Comparison of ENCODE assay signal across 18 cellular contexts in genomic region chr21:15224346-15225086, GRCh38.
DNase-seq lines count a peak whose midpoint lies in the region; ATAC-seq and TF ChIP-seq lines count a peak whose summit lies in the region.
"Had no signal": no experiment of that assay in that cellular context is flagged by ENCODE, and none has a peak within 500 bp of the region (broad histone marks: within the 10 kb centered on the region; RNA-seq: fewer than 3 reads in every experiment).

No MANE protein-coding gene starts in this region.

- no peaks in the 10 kb centered on the region for H3K36me3 ChIP-seq in HCT116 (ENCODE audit: control insufficient read depth in 1 of 2, insufficient read depth in 2 of 2, low read length in 2 of 2)
- no peaks in the 10 kb centered on the region for H3K36me3 ChIP-seq in neuronal stem cell (replicated peaks in 1 of 2; ENCODE audit: control insufficient read depth in 2 of 2, insufficient read depth in 2 of 2, low read length in 2 of 2)
- no peaks in the 10 kb centered on the region for H3K36me3 ChIP-seq in neural progenitor cell
- H3K36me3 ChIP-seq: BLaER1 had no signal

- peaks cover under 1% of the 10 kb centered on the region for H3K36me3 Mint-ChIP-seq in neural progenitor cell
- H3K36me3 Mint-ChIP-seq: naive thymus-derived CD8-positive, alpha-beta T cell; type B pancreatic cell had no signal

- no peak overlapping the region for H3K4me3 Mint-ChIP-seq in neural progenitor cell
- H3K4me3 Mint-ChIP-seq: activated T-helper 17 cell treated with anti-CD3 and anti-CD28 coated beads, Interleukin-2, amount 50 U/mL, for 72 hours; naive thymus-derived CD8-positive, alpha-beta T cell; type B pancreatic cell had no signal

- DNase-seq in AG04449 (ENCODE audit: low read depth, low spot score) (peak; percentile 0), HCT116 (ENCODE audit: low read depth, low spot score) (peak; percentile 56), amniotic epithelial cell (ENCODE audit: low read depth) (peak; percentile 97), iris pigment epithelial cell (ENCODE audit: low read depth) (peak; percentile 97), neuronal stem cell (ENCODE audit: low spot score) (no peak), neural progenitor cell (ENCODE audit: low spot score) (no peak)
- DNase-seq: activated CD4-positive, CD25-positive, alpha-beta regulatory T cell; caudate nucleus; GDM1; naive thymus-derived CD8-positive, alpha-beta T cell; NCI-H1436; NCI-H526 treated with DMSO at 0.1 percent for 48 hours; SK-N-SH had no signal

- H3K79me2 ChIP-seq in HCT116 (ENCODE audit: insufficient read depth, low read length) (no peaks in the 10 kb centered on the region), neural progenitor cell (ENCODE audit: low read depth) (no peaks in the 10 kb centered on the region)

- intact Hi-C loops in HCT116 (cut with micrococcal nuclease) = loop anchor here (10.0 kb wide), 2 partner anchors 70 to 350 kb away; no protein-coding TSS in a partner anchor

- H3K9me3 Mint-ChIP-seq in neural progenitor cell = peaks cover 9% of the 10 kb centered on the region
- H3K9me3 Mint-ChIP-seq: naive thymus-derived CD8-positive, alpha-beta T cell had no signal

- H3K79me1 ChIP-seq in neuronal stem cell (ENCODE audit: low read depth, low read length) = no peaks in the 10 kb centered on the region

- no peaks in the 10 kb centered on the region for H3K9me2 ChIP-seq in HCT116 (ENCODE audit: insufficient read depth)
- H3K9me2 ChIP-seq: SK-N-SH had no signal

- H3K14ac ChIP-seq in neuronal stem cell (ENCODE audit: low read length) = no peak overlapping the region

- no peak for TF ChIP-seq CTCF in AG04449 (IDR thresholded peaks at IDR 0.05; ENCODE audit: insufficient read depth, low read length, missing control alignments)
- no peak for TF ChIP-seq CTCF in HCT116 (IDR thresholded peaks at IDR 0.05 in 2 of 3, conservative IDR thresholded peaks at IDR 0.05 in 1 of 3; ENCODE audit: borderline replicate concordance in 1 of 3, insufficient read depth in 1 of 3, low read depth in 2 of 3, low read length in 2 of 3)
- no peak for TF ChIP-seq CTCF in neural progenitor cell (IDR thresholded peaks at IDR 0.05)

- H3K27ac Mint-ChIP-seq in neural progenitor cell = no peak overlapping the region
- H3K27ac Mint-ChIP-seq: activated T-helper 17 cell treated with anti-CD3 and anti-CD28 coated beads, Interleukin-2, amount 50 U/mL, for 72 hours; naive thymus-derived CD8-positive, alpha-beta T cell; type B pancreatic cell had no signal

- H3K27ac ChIP-seq in HCT116 (ENCODE audit: low read depth, low read length) = no peak overlapping the region
- no peak overlapping the region for H3K27ac ChIP-seq in neuronal stem cell (replicated peaks; ENCODE audit: low read length)
- H3K27ac ChIP-seq in neural progenitor cell = no peak overlapping the region
- H3K27ac ChIP-seq: BLaER1 had no signal

- H2BK12ac ChIP-seq in neuronal stem cell (ENCODE audit: low read length) = no peak overlapping the region

- no peak for TF ChIP-seq POLR2A in HCT116 (IDR thresholded peaks at IDR 0.05; ENCODE audit: borderline replicate concordance, extremely low read depth, insufficient read depth, insufficient read length)

- RAD21 ChIA-PET in HCT116 (lab: Charles Lee; ENCODE audit: low non-redundant PET in 1 of 2, low total read pairs in 2 of 2, uncharacterized antibody in 2 of 2, unreplicated experiment in 2 of 2) = no interaction called here

- no peak overlapping the region for H3K4ac ChIP-seq in neuronal stem cell (ENCODE audit: low read length)

- WGBS in neuronal stem cell (ENCODE audit: extremely low coverage in 2 of 2, insufficient read length in 2 of 2, insufficient replicate concordance in 1 of 2), 2 donors = no CpG with 5 or more reads among the region's 6 CpGs

- no peak overlapping the region for H4K8ac ChIP-seq in neuronal stem cell (ENCODE audit: low read depth, low read length)

- H4K20me1 ChIP-seq in HCT116 (ENCODE audit: insufficient read depth) = no peaks in the 10 kb centered on the region
- no peaks in the 10 kb centered on the region for H4K20me1 ChIP-seq in neural progenitor cell (ENCODE audit: low read depth)
- H4K20me1 ChIP-seq: BLaER1 had no signal

- no peak overlapping the region for H2AFZ ChIP-seq in HCT116 (ENCODE audit: low read depth, low read length, poor library complexity, severe bottlenecking)
- H2AFZ ChIP-seq in neuronal stem cell (ENCODE audit: low read length) = no peak overlapping the region
- H2AFZ ChIP-seq in neural progenitor cell (replicated peaks) = no peak overlapping the region

- H3K27me3 ChIP-seq in HCT116 (ENCODE audit: insufficient read depth, low read length) (no peaks in the 10 kb centered on the region), neuronal stem cell (ENCODE audit: control insufficient read depth in 3 of 3, insufficient read depth in 3 of 3, low read depth in 1 of 3, low read length in 3 of 3) (peaks cover 0 to 5% (median 0%) of the 10 kb centered on the region in 3 experiments), neural progenitor cell (peaks cover 19% of the 10 kb centered on the region)
- H3K27me3 ChIP-seq: BLaER1 had no signal

- no peak overlapping the region for H2BK15ac ChIP-seq in neuronal stem cell (ENCODE audit: low read length)

- H3K4me1 ChIP-seq in HCT116 (ENCODE audit: control insufficient read depth in 1 of 2, insufficient read depth in 2 of 2, low read length in 2 of 2) (peaks cover 0 to 37% of the 10 kb centered on the region in 2 experiments; a peak in 2 of 4 replicates), neuronal stem cell (ENCODE audit: control insufficient read depth in 2 of 2, insufficient read depth in 1 of 2, low read depth in 1 of 2, low read length in 2 of 2) (peaks cover 2 to 17% of the 10 kb centered on the region in 2 donors), neural progenitor cell (no peaks in the 10 kb centered on the region)

- H2BK120ac ChIP-seq in neuronal stem cell (ENCODE audit: low read depth, low read length) = no peak overlapping the region

- POLR2A ChIA-PET in AG04449 (lab: Yijun Ruan, JAX) (no interaction called here), HCT116 (lab: Charles Lee) (no interaction called here)

- no peak overlapping the region for H2BK5ac ChIP-seq in neuronal stem cell (ENCODE audit: low read length)

- no peak overlapping the region for H2AK5ac ChIP-seq in neuronal stem cell (ENCODE audit: low read depth, low read length)

- peak overlapping the region; percentile 23 for H3K4me2 ChIP-seq in HCT116 (ENCODE audit: low read length)
- H3K4me2 ChIP-seq in neuronal stem cell (ENCODE audit: insufficient read depth, low read length, poor library complexity, severe bottlenecking) = no peak overlapping the region
- H3K4me2 ChIP-seq in neural progenitor cell = no peak overlapping the region
- H3K4me2 ChIP-seq: BLaER1, SK-N-SH had no signal

- peaks cover 37% of the 10 kb centered on the region for H3K4me1 Mint-ChIP-seq in neural progenitor cell
- H3K4me1 Mint-ChIP-seq: activated T-helper 17 cell treated with anti-CD3 and anti-CD28 coated beads, Interleukin-2, amount 50 U/mL, for 72 hours had no signal

- TF ChIP-seq RAD21 in HCT116 (IDR thresholded peaks at IDR 0.05; ENCODE audit: low read depth) = no peak

- peaks cover 8% of the 10 kb centered on the region for H3K27me3 Mint-ChIP-seq in neural progenitor cell (ENCODE audit: insufficient read depth, low read depth)
- H3K27me3 Mint-ChIP-seq: type B pancreatic cell had no signal

- no peak overlapping the region for H4K91ac ChIP-seq in neuronal stem cell (ENCODE audit: low read depth, low read length, poor library complexity)

- CTCF ChIA-PET in AG04449 (lab: Yijun Ruan, JAX) = no interaction called here
- CTCF ChIA-PET in HCT116 (lab: Charles Lee) = no interaction called here

- H3F3A ChIP-seq in neural progenitor cell (ENCODE audit: low read depth) = no peaks in the 10 kb centered on the region

- no peak overlapping the region for H3K23ac ChIP-seq in neuronal stem cell (ENCODE audit: low read depth, low read length, poor library complexity)

- H3K4me3 ChIP-seq in AG04449 (ENCODE audit: low read depth, low read length) = no peak overlapping the region
- no peak overlapping the region for H3K4me3 ChIP-seq in HCT116 (replicated peaks in 1 of 2; ENCODE audit: low read depth in 1 of 2, low read length in 2 of 2)
- H3K4me3 ChIP-seq in neuronal stem cell (ENCODE audit: low read length in 2 of 2) = no peak overlapping the region
- no peak overlapping the region for H3K4me3 ChIP-seq in neural progenitor cell
- H3K4me3 ChIP-seq: BLaER1 had no signal

- ATAC-seq in HCT116 (peak; percentile 57), HG03439 (IDR thresholded peaks at IDR 0.05; ENCODE audit: unreplicated experiment) (no peak), GM19395 (IDR thresholded peaks at IDR 0.05; ENCODE audit: unreplicated experiment) (no peak)
- ATAC-seq: activated T-helper 17 cell treated with anti-CD3 and anti-CD28 coated beads, Interleukin-2, amount 50 U/mL, for 72 hours; naive thymus-derived CD8-positive, alpha-beta T cell had no signal

- no peak overlapping the region for H3K9ac ChIP-seq in HCT116 (ENCODE audit: low read length)
- no peak overlapping the region for H3K9ac ChIP-seq in neuronal stem cell (ENCODE audit: low read depth, low read length, poor library complexity)
- no peak overlapping the region for H3K9ac ChIP-seq in neural progenitor cell
- H3K9ac ChIP-seq: BLaER1, SK-N-SH had no signal

- no peak overlapping the region for H3K18ac ChIP-seq in neuronal stem cell (ENCODE audit: low read length)

- H3K9me3 ChIP-seq in HCT116 (ENCODE audit: control insufficient read depth in 1 of 2, insufficient read depth in 1 of 2, low read depth in 1 of 2, low read length in 2 of 2) = no peaks in the 10 kb centered on the region
- peaks cover 0 to 3% of the 10 kb centered on the region in 2 donors for H3K9me3 ChIP-seq in neuronal stem cell (replicated peaks in 1 of 2; ENCODE audit: control insufficient read depth in 2 of 2, insufficient read depth in 1 of 2, low read depth in 1 of 2, low read length in 2 of 2)
- H3K9me3 ChIP-seq in neural progenitor cell (ENCODE audit: low read depth) = no peaks in the 10 kb centered on the region
- H3K9me3 ChIP-seq: SK-N-SH had no signal

- no TSS peak for BruUV-seq in HCT116 (replicated peaks; lab: Mats Ljungman, UMichigan)

TF ChIP-seq in HCT116, 20 proteins besides CTCF, POLR2A, EP300 and RAD21 (continues in another document):
- TF ChIP-seq SP1 (IDR thresholded peaks at IDR 0.05; ENCODE audit: low read depth) = peak; percentile 66
- no peak for TF ChIP-seq EZH2phosphoT487 (IDR thresholded peaks at IDR 0.05; ENCODE audit: borderline replicate concordance)
- TF ChIP-seq JUND (IDR thresholded peaks at IDR 0.05) = peak; percentile 62; the same call in 1 of the 2 replicates
- TF ChIP-seq CBX3 (IDR thresholded peaks at IDR 0.05; ENCODE audit: low read depth) = no peak
- TF ChIP-seq FOSL1 (IDR thresholded peaks at IDR 0.05; ENCODE audit: low read depth) = peak; percentile 49
- TF ChIP-seq ZFX (IDR thresholded peaks at IDR 0.05) = no peak

Comparison
In these comparisons a context has a peak if more than half of its experiments do, and no peak if none do; other contexts are left out.
1. DNase-seq: peak in AG04449 (single experiment), HCT116 (single experiment), amniotic epithelial cell (single experiment) and iris pigment epithelial cell (single experiment); none in neuronal stem cell (single experiment) and neural progenitor cell (single experiment).